In genomic region chr3:79019137-79019923, GRCh38 we compare ENCODE assay signal across 8 cellular contexts.
A peak's percentile ranks its signal among the peaks of the same experiment; 100 is the strongest.
DNase-seq lines count a peak whose midpoint lies in the region; ATAC-seq and TF ChIP-seq lines count a peak whose summit lies in the region.

No MANE protein-coding gene starts in this region.

- no peaks in the 10 kb centered on the region for H3K36me3 Mint-ChIP-seq in HFFc6 (ENCODE audit: low read depth)
- no peaks in the 10 kb centered on the region for H3K36me3 Mint-ChIP-seq in activated T-helper 1 cell treated with anti-CD3 and anti-CD28 coated beads, Interleukin-12 subunit alpha, Interleukin-12 subunit beta, Interleukin-2, Interleukin-4 antibody, amounts not matched to agents 30 ng/mL and 10 ng/mL and 1 ng/mL, durations not matched to agents 14 hours and 24 hours and 36 hours (ENCODE audit: low read depth)
- H3K36me3 Mint-ChIP-seq in neural crest cell (ENCODE audit: low read depth) = no peaks in the 10 kb centered on the region

- ATAC-seq in HG03175 (IDR thresholded peaks at IDR 0.05; ENCODE audit: unreplicated experiment) = no peak

- H3K27ac Mint-ChIP-seq in HFFc6 = no peak overlapping the region
- no peak overlapping the region for H3K27ac Mint-ChIP-seq in activated T-helper 1 cell treated with anti-CD3 and anti-CD28 coated beads, Interleukin-12 subunit alpha, Interleukin-12 subunit beta, Interleukin-2, Interleukin-4 antibody, amounts not matched to agents 30 ng/mL and 10 ng/mL and 1 ng/mL, durations not matched to agents 14 hours and 24 hours and 36 hours
- peak overlapping the region; percentile 100 for H3K27ac Mint-ChIP-seq in neural crest cell (ENCODE audit: unreplicated experiment)

- H3K4me1 Mint-ChIP-seq in HFFc6 (ENCODE audit: low read depth) (peaks cover 13% of the 10 kb centered on the region), neural crest cell (peaks cover 11% of the 10 kb centered on the region)
- H3K4me1 Mint-ChIP-seq in activated T-helper 1 cell treated with anti-CD3 and anti-CD28 coated beads, Interleukin-12 subunit alpha, Interleukin-12 subunit beta, Interleukin-2, Interleukin-4 antibody, amounts not matched to agents 30 ng/mL and 10 ng/mL and 1 ng/mL, durations not matched to agents 14 hours and 24 hours and 36 hours (ENCODE audit: low read depth) = no peaks in the 10 kb centered on the region

- intact Hi-C loops in activated T-helper 1 cell treated with anti-CD3 and anti-CD28 coated beads, Interleukin-12 subunit alpha, Interleukin-12 subunit beta, Interleukin-2, Interleukin-4 antibody, amounts not matched to agents 30 ng/mL and 10 ng/mL and 1 ng/mL, durations not matched to agents 14 hours and 24 hours and 36 hours (cut with micrococcal nuclease) = no loop called here

- H3K27me3 Mint-ChIP-seq in HFFc6 (ENCODE audit: insufficient read depth) (peaks cover 3% of the 10 kb centered on the region; the same call in 1 of the 2 replicates), neural crest cell (ENCODE audit: low read depth) (no peaks in the 10 kb centered on the region)
- H3K27me3 Mint-ChIP-seq in activated T-helper 1 cell treated with anti-CD3 and anti-CD28 coated beads, Interleukin-12 subunit alpha, Interleukin-12 subunit beta, Interleukin-2, Interleukin-4 antibody, amounts not matched to agents 30 ng/mL and 10 ng/mL and 1 ng/mL, durations not matched to agents 14 hours and 24 hours and 36 hours (ENCODE audit: insufficient read depth) = peaks cover 20% of the 10 kb centered on the region

- DNase-seq in DMS153 (lab: John Stamatoyannopoulos, UW) (peak; percentile 77), HFFc6 (peak; percentile 85), NCI-H2227 (lab: John Stamatoyannopoulos, UW; ENCODE audit: unreplicated experiment) (peak; percentile 86), globus pallidus (ENCODE audit: low spot score) (peak; percentile 91), neural crest cell (ENCODE audit: low read depth, low spot score) (peak; percentile 68)
- DNase-seq in activated T-helper 1 cell treated with anti-CD3 and anti-CD28 coated beads, Interleukin-12 subunit alpha, Interleukin-12 subunit beta, Interleukin-2, Interleukin-4 antibody, amounts not matched to agents 30 ng/mL and 10 ng/mL and 1 ng/mL, durations not matched to agents 14 hours and 24 hours and 36 hours (ENCODE audit: low spot score) = no peak
- DNase-seq in stimulated activated CD4-positive, alpha-beta T cell treated with anti-CD3 and anti-CD28 coated beads, Interleukin-2, amount 100 ng/mL, for 24 hours = no peak

- TF ChIP-seq CTCF in HFFc6 (IDR thresholded peaks at IDR 0.05) (no peak), neural crest cell (conservative IDR thresholded peaks at IDR 0.05) (no peak)

- H3K9me3 Mint-ChIP-seq in HFFc6 = no peaks in the 10 kb centered on the region
- no peaks in the 10 kb centered on the region for H3K9me3 Mint-ChIP-seq in activated T-helper 1 cell treated with anti-CD3 and anti-CD28 coated beads, Interleukin-12 subunit alpha, Interleukin-12 subunit beta, Interleukin-2, Interleukin-4 antibody, amounts not matched to agents 30 ng/mL and 10 ng/mL and 1 ng/mL, durations not matched to agents 14 hours and 24 hours and 36 hours
- H3K9me3 Mint-ChIP-seq in neural crest cell = no peaks in the 10 kb centered on the region

- H3K4me3 Mint-ChIP-seq in HFFc6 = no peak overlapping the region
- H3K4me3 Mint-ChIP-seq in activated T-helper 1 cell treated with anti-CD3 and anti-CD28 coated beads, Interleukin-12 subunit alpha, Interleukin-12 subunit beta, Interleukin-2, Interleukin-4 antibody, amounts not matched to agents 30 ng/mL and 10 ng/mL and 1 ng/mL, durations not matched to agents 14 hours and 24 hours and 36 hours = peak overlapping the region; percentile 54
- H3K4me3 Mint-ChIP-seq in neural crest cell = no peak overlapping the region

Comparison
In these comparisons a context has a peak if more than half of its experiments do, and no peak if none do; other contexts are left out.
1. DNase-seq: peak in DMS153 (single experiment), HFFc6 (single experiment), NCI-H2227 (single experiment), globus pallidus (single experiment) and neural crest cell (single experiment); none in activated T-helper 1 cell treated with anti-CD3 and anti-CD28 coated beads, Interleukin-12 subunit alpha, Interleukin-12 subunit beta, Interleukin-2, Interleukin-4 antibody, amounts not matched to agents 30 ng/mL and 10 ng/mL and 1 ng/mL, durations not matched to agents 14 hours and 24 hours and 36 hours (single experiment) and stimulated activated CD4-positive, alpha-beta T cell treated with anti-CD3 and anti-CD28 coated beads, Interleukin-2, amount 100 ng/mL, for 24 hours (0 of 2).